Comparison of ENCODE assay signal across 19 cellular contexts in the genomic region with DNA sequence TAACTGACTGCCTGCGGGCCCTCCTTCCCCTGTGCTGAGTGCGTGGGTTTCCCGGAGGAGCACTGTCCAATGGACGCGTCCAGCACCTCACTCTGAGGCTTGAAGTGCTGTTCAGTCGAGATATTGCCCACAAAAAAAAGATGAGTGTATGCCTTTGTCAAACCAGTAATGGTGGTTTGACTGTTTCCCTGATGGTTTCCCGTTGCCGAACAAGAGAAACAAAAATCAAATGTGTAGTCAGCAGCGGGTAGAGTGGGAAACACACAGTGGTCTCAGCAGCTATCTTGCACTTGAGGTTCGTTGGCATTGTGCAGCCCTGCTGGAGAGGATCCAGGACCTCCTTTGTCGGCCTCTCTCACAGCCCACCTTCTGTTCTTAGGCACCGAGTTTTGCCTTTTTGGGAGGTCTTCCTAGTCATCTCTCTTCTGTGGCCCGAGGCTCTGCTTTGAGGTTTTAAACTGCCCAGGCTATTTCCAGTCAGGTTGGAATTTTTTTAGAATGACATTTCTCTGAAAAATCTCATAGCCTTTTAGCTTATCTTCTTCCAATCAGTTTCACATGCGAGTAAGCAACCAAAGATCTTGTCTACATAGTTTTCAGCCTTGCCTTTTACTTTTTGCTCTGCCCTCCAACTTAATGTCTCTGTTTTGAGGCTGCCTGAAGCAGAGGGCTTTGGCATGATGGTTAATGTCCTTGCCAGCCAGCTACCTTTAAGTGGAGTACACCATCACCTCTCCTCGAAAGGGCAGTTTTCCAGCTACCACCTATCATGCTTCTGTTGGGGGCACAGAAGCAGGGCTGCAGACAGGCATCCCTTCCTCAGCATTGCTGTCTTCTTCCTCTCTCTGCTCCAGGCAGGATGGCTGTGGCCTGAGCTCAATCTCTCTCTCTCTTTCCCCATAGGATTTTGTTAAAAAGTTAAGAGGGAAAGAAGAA.
DNase-seq lines count a peak whose midpoint lies in the region; ATAC-seq, FAIRE-seq and TF ChIP-seq lines count a peak whose summit lies in the region.
"Had no signal": no experiment of that assay in that cellular context is flagged by ENCODE, and none has a peak within 500 bp of the region (broad histone marks: within the 10 kb centered on the region; RNA-seq: fewer than 3 reads in every experiment).

No MANE protein-coding gene starts in this region.

- no peaks in the 10 kb centered on the region for H4K20me1 ChIP-seq in GM23338 (replicated peaks; ENCODE audit: insufficient read depth)

- H3K4me2 ChIP-seq in GM23338 (no peak overlapping the region), mesendoderm (ENCODE audit: low read length) (no peak overlapping the region)

- no peak overlapping the region for H2BK5ac ChIP-seq in mesendoderm (ENCODE audit: low read length)

- H2BK15ac ChIP-seq in mesendoderm (replicated peaks; ENCODE audit: low read depth), result no peak overlapping the region

- no peak overlapping the region for H4K8ac ChIP-seq in mesendoderm (ENCODE audit: low read depth, low read length)

- H3K36me3 Mint-ChIP-seq in GM23338 (ENCODE audit: low read depth), result no peaks in the 10 kb centered on the region
- no peaks in the 10 kb centered on the region for H3K36me3 Mint-ChIP-seq in activated T-helper 17 cell treated with anti-CD3 and anti-CD28 coated beads, Interleukin-2, amount 50 U/mL, for 72 hours (ENCODE audit: low read depth)

- H3K27me3 ChIP-seq in GM23338 (ENCODE audit: insufficient read depth) (no peaks in the 10 kb centered on the region), mesendoderm (ENCODE audit: insufficient read depth, low read length, poor library complexity) (no peaks in the 10 kb centered on the region), Peyer's patch (no peaks in the 10 kb centered on the region)
- H3K27me3 ChIP-seq: testis had no signal

- H3K27ac Mint-ChIP-seq in GM23338, result no peak overlapping the region
- H3K27ac Mint-ChIP-seq in activated T-helper 17 cell treated with anti-CD3 and anti-CD28 coated beads, Interleukin-2, amount 50 U/mL, for 72 hours, result no peak overlapping the region

- no peak overlapping the region for H3K9ac ChIP-seq in mesendoderm (ENCODE audit: low read length)

- no peaks in the 10 kb centered on the region for H3K27me3 Mint-ChIP-seq in GM23338 (ENCODE audit: insufficient read depth, low read depth, poor library complexity)
- H3K27me3 Mint-ChIP-seq in activated T-helper 17 cell treated with anti-CD3 and anti-CD28 coated beads, Interleukin-2, amount 50 U/mL, for 72 hours, result peaks cover 5% of the 10 kb centered on the region

- H3K36me3 ChIP-seq in GM23338 (ENCODE audit: insufficient read depth) (no peaks in the 10 kb centered on the region), mesendoderm (ENCODE audit: control insufficient read depth, insufficient read depth, low read length) (no peaks in the 10 kb centered on the region), Peyer's patch (no peaks in the 10 kb centered on the region)
- H3K36me3 ChIP-seq: neutrophil had no signal

- no peak for TF ChIP-seq POLR2A in Peyer's patch (IDR thresholded peaks at IDR 0.05)

- H3K4ac ChIP-seq in mesendoderm (ENCODE audit: low read depth, low read length), result no peak overlapping the region

- TF ChIP-seq CTCF in GM23338 (conservative IDR thresholded peaks at IDR 0.05; ENCODE audit: low read depth in 2 of 2), result no peak
- no peak for TF ChIP-seq CTCF in Peyer's patch (IDR thresholded peaks at IDR 0.05)

- DNase-seq in AG20443 (ENCODE audit: low spot score), result peak; percentile 33
- no peak for DNase-seq in GM23338 (ENCODE audit: low spot score)
- peak; percentile 6 for DNase-seq in mesendoderm
- no peak for DNase-seq in Peyer's patch
- no peak for DNase-seq in GM19239 (ENCODE audit: insufficient read length, low spot score)
- no peak for DNase-seq in putamen (ENCODE audit: low spot score)
- DNase-seq in DMS79 treated with DMSO at 0.1 percent for 48 hours (lab: John Stamatoyannopoulos, UW), result no peak
- DNase-seq: activated CD4-positive, alpha-beta T cell treated with anti-CD3 and anti-CD28 coated beads for 48 hours; AML-193; anterior cingulate cortex; cerebellar nuclear complex; COR-L47; left ventricle myocardium superior; NCI-H226; NK-92 treated with Interleukin-12 subunit alpha and Interleukin-12 subunit beta, amount 100 ng/mL, for 24 hours; testis had no signal

- no peak overlapping the region for H3K23ac ChIP-seq in mesendoderm (ENCODE audit: low read length)

- no peaks in the 10 kb centered on the region for H3K79me1 ChIP-seq in mesendoderm (ENCODE audit: low read length)

- H2AFZ ChIP-seq in GM23338, result peak overlapping the region; percentile 28; the same call in 1 of the 2 replicates

- H3K4me3 Mint-ChIP-seq in GM23338, result no peak overlapping the region
- no peak overlapping the region for H3K4me3 Mint-ChIP-seq in activated T-helper 17 cell treated with anti-CD3 and anti-CD28 coated beads, Interleukin-2, amount 50 U/mL, for 72 hours

- no peak overlapping the region for H3K18ac ChIP-seq in mesendoderm (ENCODE audit: low read length)

- no peak overlapping the region for H2AK5ac ChIP-seq in mesendoderm (ENCODE audit: low read length)

- no peaks in the 10 kb centered on the region for H3F3A ChIP-seq in GM23338 (replicated peaks; ENCODE audit: low read depth)

- H3K27ac ChIP-seq in GM23338 (ENCODE audit: low read depth) (no peak overlapping the region), mesendoderm (ENCODE audit: low read depth, low read length) (no peak overlapping the region), Peyer's patch (no peak overlapping the region)
- H3K27ac ChIP-seq: neutrophil, testis had no signal

- H4K5ac ChIP-seq in mesendoderm (ENCODE audit: low read length), result no peak overlapping the region

- no peaks in the 10 kb centered on the region for H3K9me2 ChIP-seq in GM23338 (ENCODE audit: insufficient read depth)

- H3K56ac ChIP-seq in mesendoderm (ENCODE audit: low read length), result no peak overlapping the region

- H3K4me1 Mint-ChIP-seq in GM23338, result no peaks in the 10 kb centered on the region
- H3K4me1 Mint-ChIP-seq in activated T-helper 17 cell treated with anti-CD3 and anti-CD28 coated beads, Interleukin-2, amount 50 U/mL, for 72 hours, result peaks cover 6% of the 10 kb centered on the region

- peaks cover 0 to 8% (median 0%) of the 10 kb centered on the region in 4 donors for H3K9me3 ChIP-seq in Peyer's patch
- H3K9me3 ChIP-seq: neutrophil, testis had no signal

- no peaks in the 10 kb centered on the region for H3K9me3 Mint-ChIP-seq in GM23338
- H3K9me3 Mint-ChIP-seq in activated T-helper 17 cell treated with anti-CD3 and anti-CD28 coated beads, Interleukin-2, amount 50 U/mL, for 72 hours, result no peaks in the 10 kb centered on the region

- no peak for FAIRE-seq in GM19239 (lab: Jason Lieb, UNC)
- FAIRE-seq: H1 had no signal

- no CpG with 5 or more reads among the region's 15 CpGs for WGBS in mesendoderm (ENCODE audit: extremely low coverage, insufficient coverage, low lambda C conversion rate)

- no peak for ATAC-seq in GM23338
- ATAC-seq in activated T-helper 17 cell treated with anti-CD3 and anti-CD28 coated beads, Interleukin-2, amount 50 U/mL, for 72 hours (replicated peaks), result peak; percentile 56
- ATAC-seq: left ventricle myocardium superior had no signal

- H3K4me1 ChIP-seq in GM23338 (ENCODE audit: insufficient read depth), result no peaks in the 10 kb centered on the region
- no peaks in the 10 kb centered on the region for H3K4me1 ChIP-seq in mesendoderm (ENCODE audit: control insufficient read depth, low read depth, low read length)
- H3K4me1 ChIP-seq in Peyer's patch, result no peaks in the 10 kb centered on the region
- H3K4me1 ChIP-seq: testis had no signal

- H3K4me3 ChIP-seq in GM23338, result no peak overlapping the region
- no peak overlapping the region for H3K4me3 ChIP-seq in mesendoderm (ENCODE audit: low read length)
- no peak overlapping the region for H3K4me3 ChIP-seq in Peyer's patch
- H3K4me3 ChIP-seq: testis had no signal

- H3K79me2 ChIP-seq in GM23338 (replicated peaks; ENCODE audit: insufficient read depth) (no peaks in the 10 kb centered on the region), mesendoderm (ENCODE audit: control insufficient read depth, insufficient read depth, low read length) (no peaks in the 10 kb centered on the region)

- H2BK120ac ChIP-seq in mesendoderm (ENCODE audit: low read depth, low read length), result no peak overlapping the region

TF ChIP-seq in GM23338, 12 proteins besides CTCF, POLR2A, EP300 and RAD21:
- TF ChIP-seq NANOG (IDR thresholded peaks at IDR 0.05; ENCODE audit: borderline replicate concordance) (no peak), ZNF114 (CRISPR knock-in tag; IDR thresholded peaks at IDR 0.05) (no peak), POLR2AphosphoS5 (IDR thresholded peaks at IDR 0.05; ENCODE audit: low read depth) (no peak), EZH2phosphoT487 (IDR thresholded peaks at IDR 0.05; ENCODE audit: unreplicated experiment) (no peak), JUNB (IDR thresholded peaks at IDR 0.05; ENCODE audit: unreplicated experiment) (no peak), EZH2 (IDR thresholded peaks at IDR 0.05; ENCODE audit: low read depth, unreplicated experiment) (no peak), ZNF331 (CRISPR knock-in tag; IDR thresholded peaks at IDR 0.05; ENCODE audit: low read depth) (no peak)
TF ChIP-seq in GM23338: peak in this region for 0.

Comparison
In these comparisons a context has a peak if more than half of its experiments do, and no peak if none do; other contexts are left out.
1. DNase-seq: peak in AG20443 (single experiment) and mesendoderm (single experiment); none in GM23338 (single experiment), Peyer's patch (0 of 3), GM19239 (single experiment), putamen (single experiment) and DMS79 treated with DMSO at 0.1 percent for 48 hours (single experiment).